21 cellular contexts compared by ENCODE assay signal in the genomic region with DNA sequence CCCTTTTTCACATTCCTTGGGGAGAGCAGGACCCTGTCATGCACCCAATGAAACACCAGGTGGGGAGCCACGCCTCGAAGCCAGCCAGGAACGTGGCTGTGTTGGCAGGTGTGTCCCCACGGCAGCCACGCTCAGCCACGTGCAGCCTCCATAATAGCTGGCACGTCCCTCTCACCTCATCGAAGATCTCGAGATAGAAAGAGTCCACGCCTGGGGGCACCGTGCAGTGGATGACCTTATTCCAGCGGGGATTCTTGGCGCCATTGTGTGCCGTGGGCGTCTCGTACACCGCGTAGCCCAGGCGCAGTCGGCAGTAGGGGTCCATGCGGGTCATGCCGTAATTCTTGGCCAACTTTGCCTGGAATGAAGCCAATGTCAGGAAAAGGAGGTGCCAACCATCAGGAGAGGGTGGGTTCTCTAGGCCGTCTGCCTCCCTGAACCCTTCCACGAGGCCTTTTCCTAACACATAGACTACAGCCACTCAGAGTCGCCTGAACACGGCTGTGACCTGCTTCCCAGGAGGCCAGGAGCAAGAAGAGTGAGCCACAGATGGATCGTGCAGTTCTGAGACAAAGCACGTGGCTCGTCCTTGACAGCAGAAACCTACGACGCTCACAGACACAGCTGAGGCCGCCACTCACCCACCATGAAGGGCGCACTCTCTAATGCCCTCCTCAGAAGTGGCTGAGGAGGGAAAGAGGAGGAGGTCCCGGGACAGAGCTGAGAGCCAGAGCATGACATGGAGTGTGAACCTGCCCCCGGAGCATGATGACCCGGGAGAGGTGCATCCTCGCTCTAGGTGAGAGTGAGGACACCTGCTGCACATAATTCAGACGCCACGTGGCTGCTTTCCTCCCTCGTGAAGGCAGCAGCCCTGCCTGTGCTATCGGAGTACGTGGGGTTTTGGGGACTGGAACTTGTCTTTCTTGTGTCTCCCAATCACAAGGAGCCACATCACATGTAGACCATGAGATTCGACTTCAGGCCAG. TPM values are rescaled to one million over a fixed set of nuclear protein-coding genes. Genes with fewer than 3 reads are reported as not detected.
DNase-seq lines count a peak whose midpoint lies in the region; ATAC-seq, FAIRE-seq and TF ChIP-seq lines count a peak whose summit lies in the region.
"Had no signal": no experiment of that assay in that cellular context is flagged by ENCODE, and none has a peak within 500 bp of the region (broad histone marks: within the 10 kb centered on the region; RNA-seq: fewer than 3 reads in every experiment).

No MANE protein-coding gene starts in this region.

- POLR2A ChIA-PET in IMR-90 (lab: Charles Lee; ENCODE audit: unreplicated experiment), result no interaction called here

- peak overlapping the region; percentile 21 for H2AFZ ChIP-seq in IMR-90 (replicated peaks; ENCODE audit: low read length, poor library complexity)

- H3K27ac ChIP-seq in IMR-90 (ENCODE audit: insufficient read depth, low read length) (no peak overlapping the region), kidney (ENCODE audit: low read depth in 2 of 2, low read length in 2 of 2) (no peak overlapping the region)
- H3K27ac ChIP-seq: A549, BLaER1, KMS-11 had no signal

- H3K4me2 ChIP-seq in IMR-90 (ENCODE audit: low read depth, low read length), result no peak overlapping the region
- H3K4me2 ChIP-seq: A549, BLaER1, KMS-11 had no signal

- no peak overlapping the region for H2BK5ac ChIP-seq in IMR-90 (ENCODE audit: low read depth, low read length, poor library complexity, severe bottlenecking)

- H3K9me3 ChIP-seq in IMR-90 (ENCODE audit: control insufficient read depth, insufficient read depth, low read length), result no peaks in the 10 kb centered on the region
- no peaks in the 10 kb centered on the region for H3K9me3 ChIP-seq in kidney (ENCODE audit: control insufficient read depth in 1 of 2, low read length in 2 of 2)
- H3K9me3 ChIP-seq: A549 had no signal

- H4K91ac ChIP-seq in IMR-90 (ENCODE audit: insufficient read depth, low read depth, low read length), result no peak overlapping the region

- peaks cover 62% of the 10 kb centered on the region for H3K36me3 ChIP-seq in IMR-90 (ENCODE audit: control insufficient read depth, insufficient read depth, low read length)
- H3K36me3 ChIP-seq in kidney (ENCODE audit: control insufficient read depth in 1 of 2, insufficient read depth in 2 of 2, low read length in 2 of 2), result peaks cover 26 to 33% of the 10 kb centered on the region in 2 donors

- no peak overlapping the region for H2AK9ac ChIP-seq in IMR-90 (replicated peaks; ENCODE audit: low read depth, low read length, poor library complexity)

- H3K4me3 ChIP-seq in IMR-90 (ENCODE audit: insufficient read depth, low read depth, low read length), result no peak overlapping the region
- no peak overlapping the region for H3K4me3 ChIP-seq in kidney (ENCODE audit: low read length in 2 of 2)
- H3K4me3 ChIP-seq: A549, BLaER1 had no signal

- no peak overlapping the region for H3K56ac ChIP-seq in IMR-90 (ENCODE audit: extremely low read depth, insufficient read depth, low read length)

- no peak overlapping the region for H4K8ac ChIP-seq in IMR-90 (ENCODE audit: low read depth in 2 of 2, low read length in 2 of 2)

- peaks cover 26% of the 10 kb centered on the region for H4K20me1 ChIP-seq in IMR-90 (ENCODE audit: insufficient read depth, low read length)

- H2BK120ac ChIP-seq in IMR-90 (ENCODE audit: low read depth, low read length), result no peak overlapping the region

- H3K27me3 ChIP-seq in IMR-90 (ENCODE audit: control insufficient read depth, insufficient read depth, low read length), result no peaks in the 10 kb centered on the region
- H3K27me3 ChIP-seq: BLaER1 had no signal

- H3K4ac ChIP-seq in IMR-90 (ENCODE audit: low read depth, low read length), result no peak overlapping the region

- H2AK5ac ChIP-seq in IMR-90 (ENCODE audit: low read depth, low read length), result no peak overlapping the region

- DNase-seq in cardiac septum (ENCODE audit: low spot score), result peak; percentile 53
- no peak for DNase-seq in Right ventricle myocardium inferior (ENCODE audit: missing footprints)
- DNase-seq in IMR-90, result no peak
- peak; percentile 43 for DNase-seq in kidney
- DNase-seq in sciatic nerve (ENCODE audit: low spot score), result peak; percentile 55
- no peak for DNase-seq in HK-2 (ENCODE audit: unreplicated experiment)
- no peak for DNase-seq in activated CD4-positive, alpha-beta T cell treated with anti-CD3 and anti-CD28 coated beads for 48 hours
- DNase-seq: H7, HFFc6, MV-4-11, NCI-H1417, NCI-H187 treated with DMSO at 0.1 percent for 48 hours, NCI-H2227 treated with DMSO at 0.1 percent for 48 hours, NCI-H510A treated with DMSO at 0.1 percent for 48 hours, NCI-H774, OCI-M1, SIG-M5 had no signal

- in situ Hi-C loops in IMR-90 (cut with MboI; ENCODE audit: low sequenced_read_pairs), result no loop called here

- no peak overlapping the region for H2BK15ac ChIP-seq in IMR-90 (ENCODE audit: low read depth, low read length)

- no TSS peak for BruUV-seq in IMR-90 (replicated peaks; lab: Mats Ljungman, UMichigan)

- H3K14ac ChIP-seq in IMR-90 (replicated peaks; ENCODE audit: low read depth, low read length), result no peak overlapping the region

- no peak overlapping the region for H3K18ac ChIP-seq in IMR-90 (ENCODE audit: low read depth, low read length)

- no peaks in the 10 kb centered on the region for H3K4me1 ChIP-seq in IMR-90 (ENCODE audit: control insufficient read depth, insufficient read depth, low read length)
- no peaks in the 10 kb centered on the region for H3K4me1 ChIP-seq in kidney (ENCODE audit: control insufficient read depth in 1 of 2, insufficient read depth in 1 of 2, low read depth in 1 of 2, low read length in 2 of 2)
- H3K4me1 ChIP-seq: A549, BLaER1 had no signal

- H3K23ac ChIP-seq in IMR-90 (ENCODE audit: low read depth, low read length), result no peak overlapping the region

- TF ChIP-seq CTCF in IMR-90 (conservative IDR thresholded peaks at IDR 0.05; ENCODE audit: low read depth, low read length) (no peak), kidney (IDR thresholded peaks at IDR 0.05; ENCODE audit: borderline replicate concordance, extremely low read depth, insufficient read depth) (no peak)

- TF ChIP-seq RAD21 in IMR-90 (IDR thresholded peaks at IDR 0.05; ENCODE audit: low read length), result no peak

- no peak for FAIRE-seq in kidney (lab: Jason Lieb, UNC)
- FAIRE-seq: A549, GM12892 had no signal

- no peak overlapping the region for H2BK20ac ChIP-seq in IMR-90 (ENCODE audit: low read depth, low read length)

- H3K9me1 ChIP-seq in IMR-90 (ENCODE audit: insufficient read depth, low read length), result no peaks in the 10 kb centered on the region

- no peak overlapping the region for H4K5ac ChIP-seq in IMR-90 (ENCODE audit: low read depth, low read length)

- dilution Hi-C loops in IMR-90 (cut with HindIII; ENCODE audit: low sequenced_read_pairs, unreplicated experiment), result no loop called here

- CTCF ChIA-PET in IMR-90 (lab: Yijun Ruan, JAX), result no interaction called here

- no peak for TF ChIP-seq POLR2A in IMR-90 (IDR thresholded peaks at IDR 0.05; ENCODE audit: low read depth, low read length)

- H3K9ac ChIP-seq in IMR-90 (ENCODE audit: low read depth, low read length) (no peak overlapping the region), kidney (ENCODE audit: low read length in 2 of 2) (no peak overlapping the region)
- H3K9ac ChIP-seq: BLaER1, KMS-11 had no signal

- ATAC-seq in Right ventricle myocardium inferior (no peak), IMR-90 (ENCODE audit: low read depth) (no peak), sciatic nerve (no peak)
- ATAC-seq: A549 had no signal

- intact Hi-C loops in cardiac septum (cut with DNase I), result no loop called here
- intact Hi-C loops in Right ventricle myocardium inferior (cut with DNase I), result no loop called here
- intact Hi-C loops in IMR-90 (cut with micrococcal nuclease), result no loop called here
- intact Hi-C loops in kidney (cut with DNase I), result no loop called here
- intact Hi-C loops in sciatic nerve (cut with DNase I), result no loop called here

- peaks cover 11 to 47% of the 10 kb centered on the region in 2 experiments; a peak in 3 of 4 replicates for H3K79me1 ChIP-seq in IMR-90 (ENCODE audit: low read depth in 1 of 2, low read length in 2 of 2)

- 94% methylated on average over 26 of the region's 43 CpGs; no CpG with 5 or more reads in 1 of the 2 experiments for WGBS in IMR-90 (ENCODE audit: extremely low coverage in 2 of 2, insufficient read length in 1 of 2), 2 experiments

TF ChIP-seq in IMR-90, 13 proteins besides CTCF, POLR2A, EP300 and RAD21:
- no peak for TF ChIP-seq MAZ (IDR thresholded peaks at IDR 0.05; ENCODE audit: borderline replicate concordance, low read depth, low read length)
- TF ChIP-seq, protein P1, sequence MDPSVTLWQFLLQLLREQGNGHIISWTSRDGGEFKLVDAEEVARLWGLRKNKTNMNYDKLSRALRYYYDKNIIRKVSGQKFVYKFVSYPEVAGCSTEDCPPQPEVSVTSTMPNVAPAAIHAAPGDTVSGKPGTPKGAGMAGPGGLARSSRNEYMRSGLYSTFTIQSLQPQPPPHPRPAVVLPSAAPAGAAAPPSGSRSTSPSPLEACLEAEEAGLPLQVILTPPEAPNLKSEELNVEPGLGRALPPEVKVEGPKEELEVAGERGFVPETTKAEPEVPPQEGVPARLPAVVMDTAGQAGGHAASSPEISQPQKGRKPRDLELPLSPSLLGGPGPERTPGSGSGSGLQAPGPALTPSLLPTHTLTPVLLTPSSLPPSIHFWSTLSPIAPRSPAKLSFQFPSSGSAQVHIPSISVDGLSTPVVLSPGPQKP (IDR thresholded peaks at IDR 0.05; ENCODE audit: borderline replicate concordance, low read depth, low read length), result no peak

RNA-seq across cellular contexts. Expression of a gene that starts 19.1 kb away (rescaled TPM):
- total RNA-seq in cardiac septum (46.9 TPM), Right ventricle myocardium inferior (46.8 TPM), IMR-90 (2012; rRNA removed) (18.9 and 19.7 TPM in 2 replicates), kidney (65.5 TPM), sciatic nerve (60.5 TPM)
- polyA plus RNA-seq in IMR-90 (2012; rRNA removed) (42.9 and 44.7 TPM in 2 replicates), kidney (ENCODE audit: insufficient read depth, low read depth, low replicate concordance) (88.0 TPM)
- 45.2 and 62.0 TPM in 2 replicates for polyA plus RNA-seq in IMR-90 (2012; cell fraction: cytosol; rRNA removed)
- polyA plus RNA-seq in IMR-90 (2012; cell fraction: nucleus; rRNA removed; ENCODE audit: low replicate concordance), result 24.1 and 56.7 TPM in 2 replicates

Comparison
In these comparisons a context has a peak if more than half of its experiments do, and no peak if none do; other contexts are left out.
1. DNase-seq: peak in cardiac septum (single experiment), kidney (single experiment) and sciatic nerve (single experiment); none in Right ventricle myocardium inferior (single experiment), IMR-90 (single experiment), HK-2 (single experiment) and activated CD4-positive, alpha-beta T cell treated with anti-CD3 and anti-CD28 coated beads for 48 hours (single experiment).